Comparison of ENCODE assay signal across 1 cellular context in the genomic region with DNA sequence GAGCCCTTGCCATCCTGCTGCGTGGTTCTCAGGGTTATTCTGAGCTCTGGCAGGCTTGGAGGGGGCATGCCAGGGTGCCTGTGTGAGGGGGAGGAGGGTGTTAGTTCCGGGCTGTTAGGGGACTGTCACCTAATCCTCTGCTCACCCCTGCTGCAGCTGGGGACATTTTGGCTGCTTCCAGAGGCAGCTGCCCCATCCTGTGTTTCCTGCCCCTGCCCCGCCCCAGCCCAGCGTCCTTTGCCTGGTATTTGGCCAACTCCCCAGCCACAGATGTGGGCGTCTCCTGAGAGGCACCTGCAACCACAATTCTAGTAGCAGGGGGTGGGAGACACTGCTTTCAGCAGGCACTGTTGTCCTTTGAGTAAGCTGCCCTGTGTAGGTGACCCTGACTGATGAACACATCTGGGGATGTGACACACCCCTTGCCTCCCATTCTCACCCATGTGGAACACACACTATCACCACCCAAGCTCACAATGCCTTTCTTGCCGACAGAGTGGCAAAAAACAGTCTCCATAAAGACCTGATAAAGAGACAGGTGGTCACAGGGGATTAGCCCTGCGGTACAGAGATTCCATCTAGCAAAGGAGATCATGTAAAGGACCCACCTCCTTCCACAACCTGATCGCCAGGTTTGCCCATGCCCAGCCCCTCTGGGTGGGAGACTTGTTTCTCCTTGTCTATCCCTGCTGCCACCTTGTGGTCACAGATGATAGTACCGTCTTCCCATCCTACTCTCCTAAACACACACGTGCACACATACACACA.
TF ChIP-seq lines count a peak whose summit lies in the region.

A gene (minus strand): TSS at position 48 of the 768 bp plus-strand sequence. CDS start 35 bp downstream, at position 13.

TF ChIP-seq in HepG2, 621 proteins besides CTCF, POLR2A, EP300 and RAD21 (continued from another document):
- TF ChIP-seq ZNF337 (CRISPR knock-in tag; IDR thresholded peaks at IDR 0.05; ENCODE audit: borderline replicate concordance, low read depth) (no peak), FIP1L1 (IDR thresholded peaks at IDR 0.05; ENCODE audit: borderline replicate concordance, insufficient read depth, low read depth, low read length) (no peak), ZNF296 (CRISPR knock-in tag; conservative IDR thresholded peaks at IDR 0.05) (no peak), DNMT3B (CRISPR knock-in tag; conservative IDR thresholded peaks at IDR 0.05) (no peak), HDAC6 (IDR thresholded peaks at IDR 0.05; ENCODE audit: low read depth, low read length) (no peak), BHLHE40 (IDR thresholded peaks at IDR 0.05; ENCODE audit: low read length) (peak; percentile 81), MIER3 (CRISPR knock-in tag; IDR thresholded peaks at IDR 0.05; ENCODE audit: borderline replicate concordance) (no peak), TBX2 (CRISPR knock-in tag; IDR thresholded peaks at IDR 0.05; ENCODE audit: borderline replicate concordance) (0 out of 2 replicates have a peak, but pooled peaks have one; percentile 17), ZBTB7B (CRISPR knock-in tag; IDR thresholded peaks at IDR 0.05) (no peak), JDP2 (CRISPR knock-in tag; IDR thresholded peaks at IDR 0.05; ENCODE audit: borderline replicate concordance) (no peak)
- TF ChIP-seq, protein P1, sequence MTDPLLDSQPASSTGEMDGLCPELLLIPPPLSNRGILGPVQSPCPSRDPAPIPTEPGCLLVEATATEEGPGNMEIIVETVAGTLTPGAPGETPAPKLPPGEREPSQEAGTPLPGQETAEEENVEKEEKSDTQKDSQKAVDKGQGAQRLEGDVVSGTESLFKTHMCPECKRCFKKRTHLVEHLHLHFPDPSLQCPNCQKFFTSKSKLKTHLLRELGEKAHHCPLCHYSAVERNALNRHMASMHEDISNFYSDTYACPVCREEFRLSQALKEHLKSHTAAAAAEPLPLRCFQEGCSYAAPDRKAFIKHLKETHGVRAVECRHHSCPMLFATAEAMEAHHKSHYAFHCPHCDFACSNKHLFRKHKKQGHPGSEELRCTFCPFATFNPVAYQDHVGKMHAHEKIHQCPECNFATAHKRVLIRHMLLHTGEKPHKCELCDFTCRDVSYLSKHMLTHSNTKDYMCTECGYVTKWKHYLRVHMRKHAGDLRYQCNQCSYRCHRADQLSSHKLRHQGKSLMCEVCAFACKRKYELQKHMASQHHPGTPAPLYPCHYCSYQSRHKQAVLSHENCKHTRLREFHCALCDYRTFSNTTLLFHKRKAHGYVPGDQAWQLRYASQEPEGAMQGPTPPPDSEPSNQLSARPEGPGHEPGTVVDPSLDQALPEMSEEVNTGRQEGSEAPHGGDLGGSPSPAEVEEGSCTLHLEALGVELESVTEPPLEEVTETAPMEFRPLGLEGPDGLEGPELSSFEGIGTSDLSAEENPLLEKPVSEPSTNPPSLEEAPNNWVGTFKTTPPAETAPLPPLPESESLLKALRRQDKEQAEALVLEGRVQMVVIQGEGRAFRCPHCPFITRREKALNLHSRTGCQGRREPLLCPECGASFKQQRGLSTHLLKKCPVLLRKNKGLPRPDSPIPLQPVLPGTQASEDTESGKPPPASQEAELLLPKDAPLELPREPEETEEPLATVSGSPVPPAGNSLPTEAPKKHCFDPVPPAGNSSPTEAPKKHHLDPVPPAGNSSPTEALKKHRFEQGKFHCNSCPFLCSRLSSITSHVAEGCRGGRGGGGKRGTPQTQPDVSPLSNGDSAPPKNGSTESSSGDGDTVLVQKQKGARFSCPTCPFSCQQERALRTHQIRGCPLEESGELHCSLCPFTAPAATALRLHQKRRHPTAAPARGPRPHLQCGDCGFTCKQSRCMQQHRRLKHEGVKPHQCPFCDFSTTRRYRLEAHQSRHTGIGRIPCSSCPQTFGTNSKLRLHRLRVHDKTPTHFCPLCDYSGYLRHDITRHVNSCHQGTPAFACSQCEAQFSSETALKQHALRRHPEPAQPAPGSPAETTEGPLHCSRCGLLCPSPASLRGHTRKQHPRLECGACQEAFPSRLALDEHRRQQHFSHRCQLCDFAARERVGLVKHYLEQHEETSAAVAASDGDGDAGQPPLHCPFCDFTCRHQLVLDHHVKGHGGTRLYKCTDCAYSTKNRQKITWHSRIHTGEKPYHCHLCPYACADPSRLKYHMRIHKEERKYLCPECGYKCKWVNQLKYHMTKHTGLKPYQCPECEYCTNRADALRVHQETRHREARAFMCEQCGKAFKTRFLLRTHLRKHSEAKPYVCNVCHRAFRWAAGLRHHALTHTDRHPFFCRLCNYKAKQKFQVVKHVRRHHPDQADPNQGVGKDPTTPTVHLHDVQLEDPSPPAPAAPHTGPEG (CRISPR knock-in tag; IDR thresholded peaks at IDR 0.05): no peak
